ENCODE assay signal across 8 cellular contexts in genomic region chr2:25982273-25982967, GRCh38. TPM values are rescaled to one million over a fixed set of nuclear protein-coding genes. Genes with fewer than 3 reads are reported as not detected.
DNase-seq lines count a peak whose midpoint lies in the region; ATAC-seq and TF ChIP-seq lines count a peak whose summit lies in the region.

Gene KIF3C (minus strand): TSS chr2:25982497. CDS start chr2:25981917, 580 bp downstream.

- DNase-seq in COLO829 (ENCODE audit: low spot score), result peak; percentile 38
- DNase-seq in LoVo (ENCODE audit: low spot score), result peak; percentile 61
- peak; percentile 54 to 68 for DNase-seq in SJSA1 (ENCODE audit: low read depth in 1 of 2, low spot score in 2 of 2)
- DNase-seq in activated naive CD4-positive, alpha-beta T cell treated with Interleukin-2 at 50 U/mL for 16 hours, result peak; percentile 75
- peak; percentile 72 for DNase-seq in neuronal stem cell (ENCODE audit: low spot score)
- DNase-seq in substantia nigra (lab: John Stamatoyannopoulos, UW), result peak in 48 of 49 donors; percentile 40 to 94 (median 72)

- peak within 1 kb of the TSS; percentile 87 for H2AFZ ChIP-seq in neuronal stem cell (ENCODE audit: low read length)

- H2AK5ac ChIP-seq in neuronal stem cell (ENCODE audit: low read depth, low read length), result peak within 1 kb of the TSS; percentile 82

- no peak within 1 kb of the TSS for H3K27ac ChIP-seq in SJSA1
- peak within 1 kb of the TSS in 3 of 4 donors; percentile 82 to 85 (median 83) for H3K27ac ChIP-seq in gastroesophageal sphincter
- H3K27ac ChIP-seq in neuronal stem cell (replicated peaks; ENCODE audit: low read length), result peak within 1 kb of the TSS; percentile 72
- peak within 1 kb of the TSS; percentile 86 for H3K27ac ChIP-seq in substantia nigra (ENCODE audit: low read depth, low read length, poor library complexity, severe bottlenecking)

- peak within 1 kb of the TSS; percentile 67 for H3K4me3 ChIP-seq in SJSA1
- peak within 1 kb of the TSS; percentile 74 to 93 for H3K4me3 ChIP-seq in gastroesophageal sphincter
- H3K4me3 ChIP-seq in neuronal stem cell (ENCODE audit: low read length in 2 of 2), result peak within 1 kb of the TSS; percentile 71 to 91

- peak in 1 of 2 donors; percentile 13 for TF ChIP-seq POLR2A in gastroesophageal sphincter (IDR thresholded peaks at IDR 0.05)

- 0% methylated on average over 7 to 16 of the region's 58 CpGs for WGBS in gastroesophageal sphincter (ENCODE audit: low coverage in 1 of 2), 2 donors
- no CpG with 5 or more reads among the region's 58 CpGs for WGBS in neuronal stem cell (ENCODE audit: extremely low coverage in 2 of 2, insufficient read length in 2 of 2, insufficient replicate concordance in 1 of 2), 2 donors

- H3K9ac ChIP-seq in neuronal stem cell (ENCODE audit: low read depth, low read length, poor library complexity), result peak within 1 kb of the TSS; percentile 93

- H3K14ac ChIP-seq in neuronal stem cell (ENCODE audit: low read length), result peak within 1 kb of the TSS; percentile 83

- peaks cover 11% of the 10 kb centered on the region for H3K79me1 ChIP-seq in neuronal stem cell (ENCODE audit: low read depth, low read length)

- H2BK15ac ChIP-seq in neuronal stem cell (ENCODE audit: low read length), result peak within 1 kb of the TSS; percentile 95

- H2BK120ac ChIP-seq in neuronal stem cell (ENCODE audit: low read depth, low read length), result peak within 1 kb of the TSS; percentile 11

- H2BK12ac ChIP-seq in neuronal stem cell (ENCODE audit: low read length), result peak within 1 kb of the TSS; percentile 59

- TF ChIP-seq EP300 in gastroesophageal sphincter (IDR thresholded peaks at IDR 0.05), result no peak

- peak; percentile 79 for ATAC-seq in GM21529 (IDR thresholded peaks at IDR 0.05; ENCODE audit: unreplicated experiment)
- ATAC-seq in gastroesophageal sphincter, result peak; percentile 83

- H3K9me3 ChIP-seq in SJSA1 (replicated peaks) (no peaks in the 10 kb centered on the region), gastroesophageal sphincter (no peaks in the 10 kb centered on the region), neuronal stem cell (replicated peaks in 1 of 2; ENCODE audit: control insufficient read depth in 2 of 2, insufficient read depth in 1 of 2, low read depth in 1 of 2, low read length in 2 of 2) (no peaks in the 10 kb centered on the region)

- H3K23ac ChIP-seq in neuronal stem cell (ENCODE audit: low read depth, low read length, poor library complexity), result peak within 1 kb of the TSS; percentile 92

- no peaks in the 10 kb centered on the region for H3K27me3 ChIP-seq in SJSA1 (replicated peaks)
- no peaks in the 10 kb centered on the region for H3K27me3 ChIP-seq in gastroesophageal sphincter
- H3K27me3 ChIP-seq in neuronal stem cell (ENCODE audit: control insufficient read depth in 3 of 3, insufficient read depth in 3 of 3, low read depth in 1 of 3, low read length in 3 of 3), result peaks cover 0 to 5% (median 0%) of the 10 kb centered on the region in 3 experiments

- H3K4me1 ChIP-seq in SJSA1 (replicated peaks) (peaks cover 21% of the 10 kb centered on the region), gastroesophageal sphincter (peaks cover 0 to 52% (median 30%) of the 10 kb centered on the region in 3 donors), neuronal stem cell (ENCODE audit: control insufficient read depth in 2 of 2, insufficient read depth in 1 of 2, low read depth in 1 of 2, low read length in 2 of 2) (peaks cover 22 to 30% of the 10 kb centered on the region in 2 donors)

- TF ChIP-seq CTCF in gastroesophageal sphincter (IDR thresholded peaks at IDR 0.05), result peak in 1 of 4 experiments; percentile 11

- peak within 1 kb of the TSS; percentile 38 for H3K4ac ChIP-seq in neuronal stem cell (ENCODE audit: low read length)

- H4K91ac ChIP-seq in neuronal stem cell (ENCODE audit: low read depth, low read length, poor library complexity), result peak within 1 kb of the TSS; percentile 74

- peak within 1 kb of the TSS; percentile 77 for H4K8ac ChIP-seq in neuronal stem cell (ENCODE audit: low read depth, low read length)

- peak within 1 kb of the TSS; percentile 98 for H3K18ac ChIP-seq in neuronal stem cell (ENCODE audit: low read length)

- H2BK5ac ChIP-seq in neuronal stem cell (ENCODE audit: low read length), result peak within 1 kb of the TSS; percentile 78

- H3K36me3 ChIP-seq in SJSA1 (no peaks in the 10 kb centered on the region), gastroesophageal sphincter (no peaks in the 10 kb centered on the region), neuronal stem cell (replicated peaks in 1 of 2; ENCODE audit: control insufficient read depth in 2 of 2, insufficient read depth in 2 of 2, low read length in 2 of 2) (peaks cover 2 to 29% of the 10 kb centered on the region in 2 donors)

- H3K4me2 ChIP-seq in neuronal stem cell (ENCODE audit: insufficient read depth, low read length, poor library complexity, severe bottlenecking), result peak within 1 kb of the TSS; percentile 85

RNA-seq across cellular contexts. Expression of gene KIF3C, which starts in this region (rescaled TPM):
- 5.3 and 5.4 TPM in 2 replicates for total RNA-seq in SJSA1 (2014; rRNA removed; shearing (Covaris generic))
- total RNA-seq in gastroesophageal sphincter, result 10 to 100 TPM in 2 of 4 donors, 1 to 10 TPM in 2; 5.9 to 14.6 (median 10.2) TPM
- 24.5 TPM for polyA plus RNA-seq in neuronal stem cell (2013, experiment 1 of 2)
- 25.7 TPM for polyA plus RNA-seq in neuronal stem cell (2013, experiment 2 of 2)
